Comparison of ENCODE assay signal across 1 cellular context in genomic region chr5:168670881-168671575, GRCh38.
TF ChIP-seq lines count a peak whose summit lies in the region.

No MANE protein-coding gene starts in this region.

TF ChIP-seq in GM23338, 12 proteins besides CTCF, POLR2A, EP300 and RAD21:
- TF ChIP-seq ZNF114 (CRISPR knock-in tag; IDR thresholded peaks at IDR 0.05), result no peak
- no peak for TF ChIP-seq POLR2AphosphoS5 (IDR thresholded peaks at IDR 0.05; ENCODE audit: low read depth)
- TF ChIP-seq EZH2 (IDR thresholded peaks at IDR 0.05; ENCODE audit: low read depth, unreplicated experiment), result no peak
- no peak for TF ChIP-seq JUNB (IDR thresholded peaks at IDR 0.05; ENCODE audit: unreplicated experiment)
- TF ChIP-seq STAT1 (IDR thresholded peaks at IDR 0.05; ENCODE audit: unreplicated experiment), result no peak
- TF ChIP-seq ZNF331 (CRISPR knock-in tag; IDR thresholded peaks at IDR 0.05; ENCODE audit: low read depth), result no peak
- TF ChIP-seq CREB1 (CRISPR knock-in tag; IDR thresholded peaks at IDR 0.05; ENCODE audit: low read depth), result no peak
TF ChIP-seq in GM23338: peak in this region for 0.
